Comparison of ENCODE assay signal across 9 cellular contexts in genomic region chr12:47900480-47901129, GRCh38. TPM values are rescaled to one million over a fixed set of nuclear protein-coding genes. Genes with fewer than 3 reads are reported as not detected.
DNase-seq lines count a peak whose midpoint lies in the region; ATAC-seq and TF ChIP-seq lines count a peak whose summit lies in the region.
"Had no signal": no experiment of that assay in that cellular context is flagged by ENCODE, and none has a peak within 500 bp of the region (broad histone marks: within the 10 kb centered on the region; RNA-seq: fewer than 3 reads in every experiment).

No MANE protein-coding gene starts in this region.

- no peaks in the 10 kb centered on the region for H3K9me3 Mint-ChIP-seq in activated T-helper 1 cell treated with anti-CD3 and anti-CD28 coated beads, Interleukin-12 subunit alpha, Interleukin-12 subunit beta, Interleukin-2, Interleukin-4 antibody, amounts not matched to agents 30 ng/mL and 10 ng/mL and 1 ng/mL, durations not matched to agents 14 hours and 24 hours and 36 hours

- intact Hi-C loops in activated T-helper 1 cell treated with anti-CD3 and anti-CD28 coated beads, Interleukin-12 subunit alpha, Interleukin-12 subunit beta, Interleukin-2, Interleukin-4 antibody, amounts not matched to agents 30 ng/mL and 10 ng/mL and 1 ng/mL, durations not matched to agents 14 hours and 24 hours and 36 hours (cut with micrococcal nuclease): loop anchor here (5.0 kb wide), 1 partner anchor 193 kb away; the partner anchor contains the start of gene RPAP3
- intact Hi-C loops in mucosa of descending colon (cut with DNase I, micrococcal nuclease): loop anchor here in 1 of 2 donors (10.0 kb wide), 1 partner anchor 54 kb away; no protein-coding TSS in a partner anchor

- peaks cover 59% of the 10 kb centered on the region for H3K4me1 ChIP-seq in mucosa of descending colon (ENCODE audit: low read depth)

- H3K36me3 Mint-ChIP-seq in activated T-helper 1 cell treated with anti-CD3 and anti-CD28 coated beads, Interleukin-12 subunit alpha, Interleukin-12 subunit beta, Interleukin-2, Interleukin-4 antibody, amounts not matched to agents 30 ng/mL and 10 ng/mL and 1 ng/mL, durations not matched to agents 14 hours and 24 hours and 36 hours (ENCODE audit: low read depth): peaks cover 70% of the 10 kb centered on the region

- H3K36me3 ChIP-seq in mucosa of descending colon (ENCODE audit: low read depth) (no peaks in the 10 kb centered on the region), MG63 (peaks cover 25% of the 10 kb centered on the region)
- H3K36me3 ChIP-seq: thoracic aorta had no signal

- H3K4me3 ChIP-seq in mucosa of descending colon: no peak overlapping the region
- no peak overlapping the region for H3K4me3 ChIP-seq in MG63
- H3K4me3 ChIP-seq: thoracic aorta had no signal

- H3K4me1 Mint-ChIP-seq in activated T-helper 1 cell treated with anti-CD3 and anti-CD28 coated beads, Interleukin-12 subunit alpha, Interleukin-12 subunit beta, Interleukin-2, Interleukin-4 antibody, amounts not matched to agents 30 ng/mL and 10 ng/mL and 1 ng/mL, durations not matched to agents 14 hours and 24 hours and 36 hours (ENCODE audit: low read depth): peaks cover 83% of the 10 kb centered on the region

- no peaks in the 10 kb centered on the region for H3K27me3 Mint-ChIP-seq in activated T-helper 1 cell treated with anti-CD3 and anti-CD28 coated beads, Interleukin-12 subunit alpha, Interleukin-12 subunit beta, Interleukin-2, Interleukin-4 antibody, amounts not matched to agents 30 ng/mL and 10 ng/mL and 1 ng/mL, durations not matched to agents 14 hours and 24 hours and 36 hours (ENCODE audit: insufficient read depth)

- peak overlapping the region; percentile 100 for H3K4me3 Mint-ChIP-seq in activated T-helper 1 cell treated with anti-CD3 and anti-CD28 coated beads, Interleukin-12 subunit alpha, Interleukin-12 subunit beta, Interleukin-2, Interleukin-4 antibody, amounts not matched to agents 30 ng/mL and 10 ng/mL and 1 ng/mL, durations not matched to agents 14 hours and 24 hours and 36 hours

- ATAC-seq in HG03520 (IDR thresholded peaks at IDR 0.05; ENCODE audit: unreplicated experiment): peak; percentile 45
- peak; percentile 44 for ATAC-seq in mucosa of descending colon
- ATAC-seq in GM21390 (IDR thresholded peaks at IDR 0.05; ENCODE audit: unreplicated experiment): no peak

- peak; percentile 14 for TF ChIP-seq CTCF in mucosa of descending colon (IDR thresholded peaks at IDR 0.05)

- DNase-seq in GM03348 (ENCODE audit: low spot score) (peak; percentile 21), mucosa of descending colon (peak; percentile 64 to 70 (median 65)), erythroblast (lab: John Stamatoyannopoulos, UW) (no peak), cerebellum (ENCODE audit: low spot score) (no peak), MG63 (no peak)
- no peak for DNase-seq in activated T-helper 1 cell treated with anti-CD3 and anti-CD28 coated beads, Interleukin-12 subunit alpha, Interleukin-12 subunit beta, Interleukin-2, Interleukin-4 antibody, amounts not matched to agents 30 ng/mL and 10 ng/mL and 1 ng/mL, durations not matched to agents 14 hours and 24 hours and 36 hours (ENCODE audit: low spot score)

- H3K27me3 ChIP-seq in MG63: no peaks in the 10 kb centered on the region

- peak overlapping the region; percentile 21 for H3K27ac Mint-ChIP-seq in activated T-helper 1 cell treated with anti-CD3 and anti-CD28 coated beads, Interleukin-12 subunit alpha, Interleukin-12 subunit beta, Interleukin-2, Interleukin-4 antibody, amounts not matched to agents 30 ng/mL and 10 ng/mL and 1 ng/mL, durations not matched to agents 14 hours and 24 hours and 36 hours

- H3K9me3 ChIP-seq in mucosa of descending colon: no peaks in the 10 kb centered on the region
- H3K9me3 ChIP-seq in MG63: no peaks in the 10 kb centered on the region
- H3K9me3 ChIP-seq: thoracic aorta had no signal

- no peak for TF ChIP-seq POLR2A in erythroblast (IDR thresholded peaks at IDR 0.05; ENCODE audit: low read length)

RNA-seq across cellular contexts. Expression of gene VDR, which starts 4.2 kb away (rescaled TPM):
- 305 and 318 TPM in 2 replicates for total RNA-seq in activated T-helper 1 cell treated with anti-CD3 and anti-CD28 coated beads, Interleukin-12 subunit alpha, Interleukin-12 subunit beta, Interleukin-2, Interleukin-4 antibody, amounts not matched to agents 30 ng/mL and 10 ng/mL and 1 ng/mL, durations not matched to agents 14 hours and 24 hours and 36 hours
- total RNA-seq in mucosa of descending colon: 100 to 1,000 TPM in 2 of 3 donors, 10 to 100 TPM in 1; 69.5 to 175 (median 162) TPM
- total RNA-seq in cerebellum: 0.09 TPM
- total RNA-seq in MG63 (2014; rRNA removed; shearing (Covaris generic); ENCODE audit: low replicate concordance): 14.7 and 15.9 TPM in 2 replicates

Comparison
In these comparisons a context has a peak if more than half of its experiments do, and no peak if none do; other contexts are left out.
1. DNase-seq: peak in GM03348 (single experiment) and mucosa of descending colon (3 of 3); none in activated T-helper 1 cell treated with anti-CD3 and anti-CD28 coated beads, Interleukin-12 subunit alpha, Interleukin-12 subunit beta, Interleukin-2, Interleukin-4 antibody, amounts not matched to agents 30 ng/mL and 10 ng/mL and 1 ng/mL, durations not matched to agents 14 hours and 24 hours and 36 hours (single experiment), erythroblast (0 of 2), cerebellum (single experiment) and MG63 (single experiment).
2. RNA of gene VDR, which starts 4.2 kb away (total RNA-seq): 305 to 318 TPM in activated T-helper 1 cell treated with anti-CD3 and anti-CD28 coated beads, Interleukin-12 subunit alpha, Interleukin-12 subunit beta, Interleukin-2, Interleukin-4 antibody, amounts not matched to agents 30 ng/mL and 10 ng/mL and 1 ng/mL, durations not matched to agents 14 hours and 24 hours and 36 hours, 69.5 to 175 TPM in mucosa of descending colon and 14.7 to 15.9 TPM in MG63; 0.09 TPM in cerebellum (single experiment); every median in the first group is over 10 times any median in the second.